ENCODE assay signal across 1 cellular context in the genomic region with DNA sequence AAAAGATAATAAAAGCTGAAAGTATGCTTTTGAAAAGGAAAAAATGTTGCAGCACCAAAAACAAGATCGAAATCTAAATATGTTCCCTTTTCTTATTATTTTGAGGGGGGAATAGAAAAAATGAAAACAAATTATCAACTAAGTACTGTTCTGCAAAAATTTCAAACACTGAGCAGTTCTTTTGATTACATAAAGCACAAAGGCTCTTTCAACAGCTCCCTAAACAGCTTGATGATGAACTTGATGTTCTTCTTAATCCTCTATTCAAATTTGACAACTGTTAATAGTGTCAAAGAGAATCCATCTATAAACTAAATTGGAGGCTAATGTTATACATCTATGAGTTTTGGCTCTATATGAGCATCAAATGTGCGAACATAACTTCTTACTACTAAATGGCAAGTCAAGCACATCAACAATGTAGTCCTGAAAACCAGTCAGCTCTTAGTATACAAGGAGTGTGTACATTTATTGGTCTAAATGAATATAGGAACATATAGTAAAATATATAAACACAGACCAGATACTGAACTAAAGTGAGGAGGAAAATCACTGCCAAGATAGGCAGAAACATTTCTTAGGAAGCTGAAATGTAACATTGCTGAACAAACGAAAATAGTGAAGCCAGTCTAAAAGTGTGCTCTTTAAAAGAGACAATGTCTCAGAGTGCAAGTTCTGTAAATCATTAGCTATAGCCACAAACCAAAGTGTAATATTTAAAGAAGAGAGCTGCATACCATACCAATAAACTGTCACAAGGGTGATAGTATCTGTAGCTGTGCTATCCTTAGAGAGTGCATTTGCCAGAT.
A peak's percentile ranks its signal among the peaks of the same experiment; 100 is the strongest.
TF ChIP-seq lines count a peak whose summit lies in the region.

No MANE protein-coding gene starts in this region.

TF ChIP-seq in HepG2, 621 proteins besides CTCF, POLR2A, EP300 and RAD21 (continued from another document and continues in another):
- TF ChIP-seq, protein P1, sequence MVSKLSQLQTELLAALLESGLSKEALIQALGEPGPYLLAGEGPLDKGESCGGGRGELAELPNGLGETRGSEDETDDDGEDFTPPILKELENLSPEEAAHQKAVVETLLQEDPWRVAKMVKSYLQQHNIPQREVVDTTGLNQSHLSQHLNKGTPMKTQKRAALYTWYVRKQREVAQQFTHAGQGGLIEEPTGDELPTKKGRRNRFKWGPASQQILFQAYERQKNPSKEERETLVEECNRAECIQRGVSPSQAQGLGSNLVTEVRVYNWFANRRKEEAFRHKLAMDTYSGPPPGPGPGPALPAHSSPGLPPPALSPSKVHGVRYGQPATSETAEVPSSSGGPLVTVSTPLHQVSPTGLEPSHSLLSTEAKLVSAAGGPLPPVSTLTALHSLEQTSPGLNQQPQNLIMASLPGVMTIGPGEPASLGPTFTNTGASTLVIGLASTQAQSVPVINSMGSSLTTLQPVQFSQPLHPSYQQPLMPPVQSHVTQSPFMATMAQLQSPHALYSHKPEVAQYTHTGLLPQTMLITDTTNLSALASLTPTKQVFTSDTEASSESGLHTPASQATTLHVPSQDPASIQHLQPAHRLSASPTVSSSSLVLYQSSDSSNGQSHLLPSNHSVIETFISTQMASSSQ (IDR thresholded peaks at IDR 0.05; ENCODE audit: low read depth): peak; percentile 91
- TF ChIP-seq, protein P1 (CRISPR knock-in tag; IDR thresholded peaks at IDR 0.05; ENCODE audit: borderline replicate concordance): peak; percentile 93; the same call in 1 of the 2 replicates
- TF ChIP-seq, protein P2, sequence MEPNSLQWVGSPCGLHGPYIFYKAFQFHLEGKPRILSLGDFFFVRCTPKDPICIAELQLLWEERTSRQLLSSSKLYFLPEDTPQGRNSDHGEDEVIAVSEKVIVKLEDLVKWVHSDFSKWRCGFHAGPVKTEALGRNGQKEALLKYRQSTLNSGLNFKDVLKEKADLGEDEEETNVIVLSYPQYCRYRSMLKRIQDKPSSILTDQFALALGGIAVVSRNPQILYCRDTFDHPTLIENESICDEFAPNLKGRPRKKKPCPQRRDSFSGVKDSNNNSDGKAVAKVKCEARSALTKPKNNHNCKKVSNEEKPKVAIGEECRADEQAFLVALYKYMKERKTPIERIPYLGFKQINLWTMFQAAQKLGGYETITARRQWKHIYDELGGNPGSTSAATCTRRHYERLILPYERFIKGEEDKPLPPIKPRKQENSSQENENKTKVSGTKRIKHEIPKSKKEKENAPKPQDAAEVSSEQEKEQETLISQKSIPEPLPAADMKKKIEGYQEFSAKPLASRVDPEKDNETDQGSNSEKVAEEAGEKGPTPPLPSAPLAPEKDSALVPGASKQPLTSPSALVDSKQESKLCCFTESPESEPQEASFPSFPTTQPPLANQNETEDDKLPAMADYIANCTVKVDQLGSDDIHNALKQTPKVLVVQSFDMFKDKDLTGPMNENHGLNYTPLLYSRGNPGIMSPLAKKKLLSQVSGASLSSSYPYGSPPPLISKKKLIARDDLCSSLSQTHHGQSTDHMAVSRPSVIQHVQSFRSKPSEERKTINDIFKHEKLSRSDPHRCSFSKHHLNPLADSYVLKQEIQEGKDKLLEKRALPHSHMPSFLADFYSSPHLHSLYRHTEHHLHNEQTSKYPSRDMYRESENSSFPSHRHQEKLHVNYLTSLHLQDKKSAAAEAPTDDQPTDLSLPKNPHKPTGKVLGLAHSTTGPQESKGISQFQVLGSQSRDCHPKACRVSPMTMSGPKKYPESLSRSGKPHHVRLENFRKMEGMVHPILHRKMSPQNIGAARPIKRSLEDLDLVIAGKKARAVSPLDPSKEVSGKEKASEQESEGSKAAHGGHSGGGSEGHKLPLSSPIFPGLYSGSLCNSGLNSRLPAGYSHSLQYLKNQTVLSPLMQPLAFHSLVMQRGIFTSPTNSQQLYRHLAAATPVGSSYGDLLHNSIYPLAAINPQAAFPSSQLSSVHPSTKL (CRISPR knock-in tag; IDR thresholded peaks at IDR 0.05): peak; percentile 41; the same call in 1 of the 2 replicates
- TF ChIP-seq, protein P3, sequence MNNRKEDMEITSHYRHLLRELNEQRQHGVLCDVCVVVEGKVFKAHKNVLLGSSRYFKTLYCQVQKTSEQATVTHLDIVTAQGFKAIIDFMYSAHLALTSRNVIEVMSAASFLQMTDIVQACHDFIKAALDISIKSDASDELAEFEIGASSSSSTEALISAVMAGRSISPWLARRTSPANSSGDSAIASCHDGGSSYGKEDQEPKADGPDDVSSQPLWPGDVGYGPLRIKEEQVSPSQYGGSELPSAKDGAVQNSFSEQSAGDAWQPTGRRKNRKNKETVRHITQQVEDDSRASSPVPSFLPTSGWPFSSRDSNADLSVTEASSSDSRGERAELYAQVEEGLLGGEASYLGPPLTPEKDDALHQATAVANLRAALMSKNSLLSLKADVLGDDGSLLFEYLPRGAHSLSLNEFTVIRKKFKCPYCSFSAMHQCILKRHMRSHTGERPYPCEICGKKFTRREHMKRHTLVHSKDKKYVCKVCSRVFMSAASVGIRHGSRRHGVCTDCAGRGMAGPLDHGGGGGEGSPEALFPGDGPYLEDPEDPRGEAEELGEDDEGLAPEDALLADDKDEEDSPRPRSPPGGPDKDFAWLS (CRISPR knock-in tag; IDR thresholded peaks at IDR 0.05; ENCODE audit: borderline replicate concordance): no peak
- TF ChIP-seq KLF15 (CRISPR knock-in tag; IDR thresholded peaks at IDR 0.05; ENCODE audit: borderline replicate concordance) (no peak), RARG (CRISPR knock-in tag; IDR thresholded peaks at IDR 0.05; ENCODE audit: low read depth) (no peak), FOXJ3 (CRISPR knock-in tag; IDR thresholded peaks at IDR 0.05; ENCODE audit: borderline replicate concordance) (0 out of 2 replicates have a peak, but pooled peaks have one; percentile 14), TBL1XR1 (IDR thresholded peaks at IDR 0.05; ENCODE audit: borderline replicate concordance, low read length, partially characterized antibody) (no peak), MTF1 (CRISPR knock-in tag; IDR thresholded peaks at IDR 0.05) (no peak), ZNF567 (CRISPR knock-in tag; IDR thresholded peaks at IDR 0.05; ENCODE audit: borderline replicate concordance) (no peak), HCFC1 (IDR thresholded peaks at IDR 0.05; ENCODE audit: low read depth, low read length) (no peak), ISL2 (CRISPR knock-in tag; IDR thresholded peaks at IDR 0.05) (no peak), SOX13 (IDR thresholded peaks at IDR 0.05) (no peak), SOX13 (CRISPR knock-in tag; conservative IDR thresholded peaks at IDR 0.05 in 1 of 2, IDR thresholded peaks at IDR 0.05 in 1 of 2) (peak in 1 of 2 experiments; percentile 22; a peak in 1 of 4 replicates), ZMYM4 (CRISPR knock-in tag; IDR thresholded peaks at IDR 0.05) (peak; percentile 47; the same call in 1 of the 2 replicates), ATAD3A (CRISPR knock-in tag; IDR thresholded peaks at IDR 0.05) (no peak), SNAPC2 (CRISPR knock-in tag; IDR thresholded peaks at IDR 0.05) (no peak), KDM5B (CRISPR knock-in tag; IDR thresholded peaks at IDR 0.05; ENCODE audit: borderline replicate concordance) (no peak), RBM39 (IDR thresholded peaks at IDR 0.05; ENCODE audit: low read depth, low read length, poor library complexity, severe bottlenecking) (no peak), SRSF4 (IDR thresholded peaks at IDR 0.05; ENCODE audit: low read depth, low read length, poor library complexity, severe bottlenecking) (no peak)
- TF ChIP-seq, protein P4, sequence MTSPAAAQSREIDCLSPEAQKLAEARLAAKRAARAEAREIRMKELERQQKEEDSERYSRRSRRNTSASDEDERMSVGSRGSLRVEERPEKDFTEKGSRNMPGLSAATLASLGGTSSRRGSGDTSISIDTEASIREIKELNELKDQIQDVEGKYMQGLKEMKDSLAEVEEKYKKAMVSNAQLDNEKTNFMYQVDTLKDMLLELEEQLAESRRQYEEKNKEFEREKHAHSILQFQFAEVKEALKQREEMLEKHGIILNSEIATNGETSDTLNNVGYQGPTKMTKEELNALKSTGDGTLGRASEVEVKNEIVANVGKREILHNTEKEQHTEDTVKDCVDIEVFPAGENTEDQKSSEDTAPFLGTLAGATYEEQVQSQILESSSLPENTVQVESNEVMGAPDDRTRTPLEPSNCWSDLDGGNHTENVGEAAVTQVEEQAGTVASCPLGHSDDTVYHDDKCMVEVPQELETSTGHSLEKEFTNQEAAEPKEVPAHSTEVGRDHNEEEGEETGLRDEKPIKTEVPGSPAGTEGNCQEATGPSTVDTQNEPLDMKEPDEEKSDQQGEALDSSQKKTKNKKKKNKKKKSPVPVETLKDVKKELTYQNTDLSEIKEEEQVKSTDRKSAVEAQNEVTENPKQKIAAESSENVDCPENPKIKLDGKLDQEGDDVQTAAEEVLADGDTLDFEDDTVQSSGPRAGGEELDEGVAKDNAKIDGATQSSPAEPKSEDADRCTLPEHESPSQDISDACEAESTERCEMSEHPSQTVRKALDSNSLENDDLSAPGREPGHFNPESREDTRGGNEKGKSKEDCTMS (CRISPR knock-in tag; conservative IDR thresholded peaks at IDR 0.05): no peak
- TF ChIP-seq, protein P5, sequence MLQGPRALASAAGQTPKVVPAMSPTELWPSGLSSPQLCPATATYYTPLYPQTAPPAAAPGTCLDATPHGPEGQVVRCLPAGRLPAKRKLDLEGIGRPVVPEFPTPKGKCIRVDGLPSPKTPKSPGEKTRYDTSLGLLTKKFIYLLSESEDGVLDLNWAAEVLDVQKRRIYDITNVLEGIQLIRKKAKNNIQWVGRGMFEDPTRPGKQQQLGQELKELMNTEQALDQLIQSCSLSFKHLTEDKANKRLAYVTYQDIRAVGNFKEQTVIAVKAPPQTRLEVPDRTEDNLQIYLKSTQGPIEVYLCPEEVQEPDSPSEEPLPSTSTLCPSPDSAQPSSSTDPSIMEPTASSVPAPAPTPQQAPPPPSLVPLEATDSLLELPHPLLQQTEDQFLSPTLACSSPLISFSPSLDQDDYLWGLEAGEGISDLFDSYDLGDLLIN (CRISPR knock-in tag; IDR thresholded peaks at IDR 0.05; ENCODE audit: borderline replicate concordance): no peak
- TF ChIP-seq, protein P6, sequence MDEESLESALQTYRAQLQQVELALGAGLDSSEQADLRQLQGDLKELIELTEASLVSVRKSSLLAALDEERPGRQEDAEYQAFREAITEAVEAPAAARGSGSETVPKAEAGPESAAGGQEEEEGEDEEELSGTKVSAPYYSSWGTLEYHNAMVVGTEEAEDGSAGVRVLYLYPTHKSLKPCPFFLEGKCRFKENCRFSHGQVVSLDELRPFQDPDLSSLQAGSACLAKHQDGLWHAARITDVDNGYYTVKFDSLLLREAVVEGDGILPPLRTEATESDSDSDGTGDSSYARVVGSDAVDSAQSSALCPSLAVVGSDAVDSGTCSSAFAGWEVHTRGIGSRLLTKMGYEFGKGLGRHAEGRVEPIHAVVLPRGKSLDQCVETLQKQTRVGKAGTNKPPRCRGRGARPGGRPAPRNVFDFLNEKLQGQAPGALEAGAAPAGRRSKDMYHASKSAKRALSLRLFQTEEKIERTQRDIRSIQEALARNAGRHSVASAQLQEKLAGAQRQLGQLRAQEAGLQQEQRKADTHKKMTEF (CRISPR knock-in tag; IDR thresholded peaks at IDR 0.05): no peak
- TF ChIP-seq, protein P7, sequence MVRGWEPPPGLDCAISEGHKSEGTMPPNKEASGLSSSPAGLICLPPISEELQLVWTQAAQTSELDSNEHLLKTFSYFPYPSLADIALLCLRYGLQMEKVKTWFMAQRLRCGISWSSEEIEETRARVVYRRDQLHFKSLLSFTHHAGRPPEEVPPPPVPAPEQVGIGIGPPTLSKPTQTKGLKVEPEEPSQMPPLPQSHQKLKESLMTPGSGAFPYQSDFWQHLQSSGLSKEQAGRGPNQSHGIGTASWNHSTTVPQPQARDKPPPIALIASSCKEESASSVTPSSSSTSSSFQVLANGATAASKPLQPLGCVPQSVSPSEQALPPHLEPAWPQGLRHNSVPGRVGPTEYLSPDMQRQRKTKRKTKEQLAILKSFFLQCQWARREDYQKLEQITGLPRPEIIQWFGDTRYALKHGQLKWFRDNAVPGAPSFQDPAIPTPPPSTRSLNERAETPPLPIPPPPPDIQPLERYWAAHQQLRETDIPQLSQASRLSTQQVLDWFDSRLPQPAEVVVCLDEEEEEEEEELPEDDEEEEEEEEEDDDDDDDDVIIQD (CRISPR knock-in tag; IDR thresholded peaks at IDR 0.05; ENCODE audit: low read depth): peak; percentile 54; the same call in 1 of the 2 replicates
- TF ChIP-seq, protein P8, sequence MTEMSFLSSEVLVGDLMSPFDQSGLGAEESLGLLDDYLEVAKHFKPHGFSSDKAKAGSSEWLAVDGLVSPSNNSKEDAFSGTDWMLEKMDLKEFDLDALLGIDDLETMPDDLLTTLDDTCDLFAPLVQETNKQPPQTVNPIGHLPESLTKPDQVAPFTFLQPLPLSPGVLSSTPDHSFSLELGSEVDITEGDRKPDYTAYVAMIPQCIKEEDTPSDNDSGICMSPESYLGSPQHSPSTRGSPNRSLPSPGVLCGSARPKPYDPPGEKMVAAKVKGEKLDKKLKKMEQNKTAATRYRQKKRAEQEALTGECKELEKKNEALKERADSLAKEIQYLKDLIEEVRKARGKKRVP (CRISPR knock-in tag; IDR thresholded peaks at IDR 0.05): no peak
- TF ChIP-seq, protein P9, sequence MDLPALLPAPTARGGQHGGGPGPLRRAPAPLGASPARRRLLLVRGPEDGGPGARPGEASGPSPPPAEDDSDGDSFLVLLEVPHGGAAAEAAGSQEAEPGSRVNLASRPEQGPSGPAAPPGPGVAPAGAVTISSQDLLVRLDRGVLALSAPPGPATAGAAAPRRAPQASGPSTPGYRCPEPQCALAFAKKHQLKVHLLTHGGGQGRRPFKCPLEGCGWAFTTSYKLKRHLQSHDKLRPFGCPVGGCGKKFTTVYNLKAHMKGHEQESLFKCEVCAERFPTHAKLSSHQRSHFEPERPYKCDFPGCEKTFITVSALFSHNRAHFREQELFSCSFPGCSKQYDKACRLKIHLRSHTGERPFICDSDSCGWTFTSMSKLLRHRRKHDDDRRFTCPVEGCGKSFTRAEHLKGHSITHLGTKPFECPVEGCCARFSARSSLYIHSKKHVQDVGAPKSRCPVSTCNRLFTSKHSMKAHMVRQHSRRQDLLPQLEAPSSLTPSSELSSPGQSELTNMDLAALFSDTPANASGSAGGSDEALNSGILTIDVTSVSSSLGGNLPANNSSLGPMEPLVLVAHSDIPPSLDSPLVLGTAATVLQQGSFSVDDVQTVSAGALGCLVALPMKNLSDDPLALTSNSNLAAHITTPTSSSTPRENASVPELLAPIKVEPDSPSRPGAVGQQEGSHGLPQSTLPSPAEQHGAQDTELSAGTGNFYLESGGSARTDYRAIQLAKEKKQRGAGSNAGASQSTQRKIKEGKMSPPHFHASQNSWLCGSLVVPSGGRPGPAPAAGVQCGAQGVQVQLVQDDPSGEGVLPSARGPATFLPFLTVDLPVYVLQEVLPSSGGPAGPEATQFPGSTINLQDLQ (CRISPR knock-in tag; IDR thresholded peaks at IDR 0.05): no peak
